Comparison of ENCODE assay signal across 1 cellular context in genomic region chr2:19377717-19378116, GRCh38.
TF ChIP-seq lines count a peak whose summit lies in the region.

No MANE protein-coding gene starts in this region.

TF ChIP-seq in K562, 482 proteins besides CTCF, POLR2A, EP300 and RAD21 (continued from another document):
- TF ChIP-seq E2F5 (CRISPR knock-in tag; IDR thresholded peaks at IDR 0.05), result no peak
- TF ChIP-seq ZNF184 (CRISPR knock-in tag; IDR thresholded peaks at IDR 0.05), result no peak
- TF ChIP-seq CSDE1 (IDR thresholded peaks at IDR 0.05), result no peak
- TF ChIP-seq LEF1 (IDR thresholded peaks at IDR 0.05), result no peak
- TF ChIP-seq RB1 (IDR thresholded peaks at IDR 0.05; ENCODE audit: low read depth), result no peak
- no peak for TF ChIP-seq SMAD2 (IDR thresholded peaks at IDR 0.05; ENCODE audit: low read depth, low read length)
- no peak for TF ChIP-seq RBM22 (IDR thresholded peaks at IDR 0.05; ENCODE audit: low read depth, low read length, poor library complexity, severe bottlenecking)
- TF ChIP-seq CCNT2 (IDR thresholded peaks at IDR 0.05; ENCODE audit: borderline replicate concordance, extremely low read depth, insufficient read length, low read depth, low read length), result no peak
- no peak for TF ChIP-seq ZNF512 (tag; IDR thresholded peaks at IDR 0.05)
- no peak for TF ChIP-seq GABPA (tag; conservative IDR thresholded peaks at IDR 0.05; ENCODE audit: low read depth)
- TF ChIP-seq MYNN (IDR thresholded peaks at IDR 0.05), result no peak
- no peak for TF ChIP-seq MYNN (CRISPR knock-in tag; IDR thresholded peaks at IDR 0.05)
- no peak for TF ChIP-seq DNMT1 (IDR thresholded peaks at IDR 0.05)
- no peak for TF ChIP-seq ZNF518B (CRISPR knock-in tag; IDR thresholded peaks at IDR 0.05)
- TF ChIP-seq PTRF (tag; IDR thresholded peaks at IDR 0.05), result no peak
- no peak for TF ChIP-seq ZKSCAN8 (CRISPR knock-in tag; IDR thresholded peaks at IDR 0.05)
- TF ChIP-seq PRDM10 (IDR thresholded peaks at IDR 0.05; ENCODE audit: partially characterized antibody), result no peak
- no peak for TF ChIP-seq FOXJ3 (CRISPR knock-in tag; IDR thresholded peaks at IDR 0.05)
- TF ChIP-seq ZBTB2 (IDR thresholded peaks at IDR 0.05), result no peak
